Comparison of ENCODE assay signal across 16 cellular contexts in the genomic region with DNA sequence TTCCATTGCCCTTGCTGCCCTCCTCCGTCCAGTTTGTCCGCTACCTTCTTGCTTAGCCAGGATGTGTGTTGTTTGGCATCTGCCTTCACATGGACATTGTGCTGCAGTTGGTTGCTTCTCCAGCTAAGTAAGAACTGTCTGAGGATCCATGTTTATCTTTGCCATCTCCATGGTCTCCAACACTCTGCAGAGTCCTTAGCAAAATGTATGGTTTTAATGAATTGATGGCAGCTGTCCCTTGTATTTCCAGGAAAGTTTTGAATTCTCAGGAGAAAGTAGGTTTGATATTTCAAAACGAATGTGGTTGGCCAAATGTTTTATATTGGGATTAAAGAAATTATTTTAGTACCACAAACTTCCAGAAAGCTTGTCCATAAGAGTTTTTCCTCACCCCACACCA.
A peak's percentile ranks its signal among the peaks of the same experiment; 100 is the strongest.
DNase-seq lines count a peak whose midpoint lies in the region; ATAC-seq, FAIRE-seq and TF ChIP-seq lines count a peak whose summit lies in the region.
"Had no signal": no experiment of that assay in that cellular context is flagged by ENCODE, and none has a peak within 500 bp of the region (broad histone marks: within the 10 kb centered on the region; RNA-seq: fewer than 3 reads in every experiment).

No MANE protein-coding gene starts in this region.

- no peaks in the 10 kb centered on the region for H3K9me3 Mint-ChIP-seq in MCF 10A (ENCODE audit: unreplicated experiment)
- H3K9me3 Mint-ChIP-seq in activated CD4-positive, alpha-beta memory T cell treated with anti-CD3 and anti-CD28 coated beads for 36 hours = no peaks in the 10 kb centered on the region
- H3K9me3 Mint-ChIP-seq: CD14-positive monocyte; CD8-positive, alpha-beta T cell had no signal

- DNase-seq in MCF 10A (ENCODE audit: unreplicated experiment) (no peak), breast epithelium (ENCODE audit: low spot score in 2 of 2) (no peak), bronchial epithelial cell (ENCODE audit: low read depth) (no peak), RCC 7860 (ENCODE audit: low spot score) (no peak), nucleus accumbens (lab: John Stamatoyannopoulos, UW) (no peak)
- no peak for DNase-seq in activated CD4-positive, alpha-beta memory T cell treated with anti-CD3 and anti-CD28 coated beads for 36 hours
- DNase-seq: CD8-positive, alpha-beta T cell; COR-L47; DND-41; GDM1 had no signal

- CTCF ChIA-PET in MCF 10A (lab: Yijun Ruan, JAX) = no interaction called here
- CTCF ChIA-PET in activated CD4-positive, alpha-beta memory T cell treated with anti-CD3 and anti-CD28 coated beads for 36 hours (lab: Charles Lee) = no interaction called here

- no peak overlapping the region for H3K4me3 Mint-ChIP-seq in MCF 10A (ENCODE audit: unreplicated experiment)
- no peak overlapping the region for H3K4me3 Mint-ChIP-seq in activated CD4-positive, alpha-beta memory T cell treated with anti-CD3 and anti-CD28 coated beads for 36 hours
- H3K4me3 Mint-ChIP-seq: CD14-positive monocyte; CD8-positive, alpha-beta T cell had no signal

- POLR2A ChIA-PET in MCF 10A (lab: Yijun Ruan, JAX) = interaction anchor here (1.2 kb wide), 1 partner anchor 12 kb away, joined by 4 read pairs; no protein-coding TSS in a partner anchor
- POLR2A ChIA-PET in activated CD4-positive, alpha-beta memory T cell treated with anti-CD3 and anti-CD28 coated beads for 36 hours (lab: Charles Lee) = no interaction called here

- H3K4me3 ChIP-seq in breast epithelium = no peak overlapping the region
- no peak overlapping the region for H3K4me3 ChIP-seq in bronchial epithelial cell (ENCODE audit: low read depth, low read length)
- H3K4me3 ChIP-seq in mesodermal cell (ENCODE audit: extremely low read depth, insufficient read depth, low read length, poor library complexity, severe bottlenecking) = no peak overlapping the region
- no peak overlapping the region for H3K4me3 ChIP-seq in gastroesophageal sphincter

- BruUV-seq in MCF 10A (replicated peaks; lab: Mats Ljungman, UMichigan) = no TSS peak

- H3K4me1 Mint-ChIP-seq in MCF 10A (ENCODE audit: insufficient read depth, unreplicated experiment) = peaks cover 24% of the 10 kb centered on the region
- no peaks in the 10 kb centered on the region for H3K4me1 Mint-ChIP-seq in activated CD4-positive, alpha-beta memory T cell treated with anti-CD3 and anti-CD28 coated beads for 36 hours (ENCODE audit: low read depth)
- H3K4me1 Mint-ChIP-seq: CD14-positive monocyte had no signal

- no peak for TF ChIP-seq EP300 in gastroesophageal sphincter (IDR thresholded peaks at IDR 0.05)

- TF ChIP-seq POLR2A in breast epithelium (IDR thresholded peaks at IDR 0.05) = no peak
- TF ChIP-seq POLR2A in gastroesophageal sphincter (IDR thresholded peaks at IDR 0.05) = no peak

- WGBS in mesodermal cell (ENCODE audit: insufficient coverage in 2 of 2), 2 experiments = 93 to 100% methylated on average over 2 of the region's 3 CpGs
- WGBS in gastroesophageal sphincter (ENCODE audit: low coverage in 1 of 2), 2 donors = 77 to 92% methylated on average over 2 to 3 of the region's 3 CpGs

- ATAC-seq in gastroesophageal sphincter = no peak
- ATAC-seq: CD8-positive, alpha-beta T cell; HCT116 had no signal

- H3K36me3 Mint-ChIP-seq in MCF 10A (ENCODE audit: insufficient read depth, unreplicated experiment) = no peaks in the 10 kb centered on the region
- H3K36me3 Mint-ChIP-seq in activated CD4-positive, alpha-beta memory T cell treated with anti-CD3 and anti-CD28 coated beads for 36 hours = no peaks in the 10 kb centered on the region
- H3K36me3 Mint-ChIP-seq: CD8-positive, alpha-beta T cell had no signal

- H3K27me3 ChIP-seq in breast epithelium (no peaks in the 10 kb centered on the region), bronchial epithelial cell (ENCODE audit: control insufficient read depth, insufficient read depth, low read length) (no peaks in the 10 kb centered on the region), gastroesophageal sphincter (no peaks in the 10 kb centered on the region)

- FAIRE-seq in bronchial epithelial cell (lab: Jason Lieb, UNC) (peak; percentile 55), RCC 7860 (lab: Jason Lieb, UNC) (no peak)
- FAIRE-seq: GM19239 had no signal

- H3K36me3 ChIP-seq in breast epithelium = no peaks in the 10 kb centered on the region
- H3K36me3 ChIP-seq in bronchial epithelial cell (ENCODE audit: control insufficient read depth, insufficient read depth, low read length) = no peaks in the 10 kb centered on the region
- H3K36me3 ChIP-seq in mesodermal cell (ENCODE audit: control insufficient read depth, insufficient read depth, low read length) = peaks cover 6% of the 10 kb centered on the region
- H3K36me3 ChIP-seq in gastroesophageal sphincter = no peaks in the 10 kb centered on the region

- no peaks in the 10 kb centered on the region for H3K4me1 ChIP-seq in breast epithelium
- peaks cover 51% of the 10 kb centered on the region for H3K4me1 ChIP-seq in mesodermal cell (ENCODE audit: control insufficient read depth, insufficient read depth, low read length, poor library complexity, severe bottlenecking)
- H3K4me1 ChIP-seq in gastroesophageal sphincter = no peaks in the 10 kb centered on the region

- H3K9me3 ChIP-seq in breast epithelium (no peaks in the 10 kb centered on the region), mesodermal cell (ENCODE audit: control insufficient read depth, low read length) (no peaks in the 10 kb centered on the region), gastroesophageal sphincter (no peaks in the 10 kb centered on the region)

- no peak overlapping the region for H3K27ac ChIP-seq in breast epithelium
- peak overlapping the region; percentile 32 for H3K27ac ChIP-seq in mesodermal cell (ENCODE audit: low read depth, low read length, severe bottlenecking)
- H3K27ac ChIP-seq in gastroesophageal sphincter = no peak overlapping the region
- H3K27ac ChIP-seq: 22Rv1 had no signal

- intact Hi-C loops in MCF 10A (cut with micrococcal nuclease) = no loop called here
- intact Hi-C loops in breast epithelium (cut with DNase I; ENCODE audit: low total_unique reads) = no loop called here
- intact Hi-C loops in activated CD4-positive, alpha-beta memory T cell treated with anti-CD3 and anti-CD28 coated beads for 36 hours (cut with micrococcal nuclease) = no loop called here

- H3K27ac Mint-ChIP-seq in MCF 10A (ENCODE audit: low read depth, unreplicated experiment) = peak overlapping the region; percentile 27
- H3K27ac Mint-ChIP-seq in activated CD4-positive, alpha-beta memory T cell treated with anti-CD3 and anti-CD28 coated beads for 36 hours = no peak overlapping the region
- H3K27ac Mint-ChIP-seq: CD8-positive, alpha-beta T cell had no signal

- TF ChIP-seq CTCF in MCF 10A (IDR thresholded peaks at IDR 0.05; ENCODE audit: unreplicated experiment) = no peak
- TF ChIP-seq CTCF in breast epithelium (IDR thresholded peaks at IDR 0.05) = no peak
- TF ChIP-seq CTCF in bronchial epithelial cell (IDR thresholded peaks at IDR 0.05; ENCODE audit: insufficient read depth, low read length, severe bottlenecking) = no peak
- no peak for TF ChIP-seq CTCF in gastroesophageal sphincter (IDR thresholded peaks at IDR 0.05)

- no peaks in the 10 kb centered on the region for H3K27me3 Mint-ChIP-seq in MCF 10A (ENCODE audit: insufficient read depth, unreplicated experiment)
- no peaks in the 10 kb centered on the region for H3K27me3 Mint-ChIP-seq in activated CD4-positive, alpha-beta memory T cell treated with anti-CD3 and anti-CD28 coated beads for 36 hours
